ENCODE assay signal across 8 cellular contexts in the genomic region with DNA sequence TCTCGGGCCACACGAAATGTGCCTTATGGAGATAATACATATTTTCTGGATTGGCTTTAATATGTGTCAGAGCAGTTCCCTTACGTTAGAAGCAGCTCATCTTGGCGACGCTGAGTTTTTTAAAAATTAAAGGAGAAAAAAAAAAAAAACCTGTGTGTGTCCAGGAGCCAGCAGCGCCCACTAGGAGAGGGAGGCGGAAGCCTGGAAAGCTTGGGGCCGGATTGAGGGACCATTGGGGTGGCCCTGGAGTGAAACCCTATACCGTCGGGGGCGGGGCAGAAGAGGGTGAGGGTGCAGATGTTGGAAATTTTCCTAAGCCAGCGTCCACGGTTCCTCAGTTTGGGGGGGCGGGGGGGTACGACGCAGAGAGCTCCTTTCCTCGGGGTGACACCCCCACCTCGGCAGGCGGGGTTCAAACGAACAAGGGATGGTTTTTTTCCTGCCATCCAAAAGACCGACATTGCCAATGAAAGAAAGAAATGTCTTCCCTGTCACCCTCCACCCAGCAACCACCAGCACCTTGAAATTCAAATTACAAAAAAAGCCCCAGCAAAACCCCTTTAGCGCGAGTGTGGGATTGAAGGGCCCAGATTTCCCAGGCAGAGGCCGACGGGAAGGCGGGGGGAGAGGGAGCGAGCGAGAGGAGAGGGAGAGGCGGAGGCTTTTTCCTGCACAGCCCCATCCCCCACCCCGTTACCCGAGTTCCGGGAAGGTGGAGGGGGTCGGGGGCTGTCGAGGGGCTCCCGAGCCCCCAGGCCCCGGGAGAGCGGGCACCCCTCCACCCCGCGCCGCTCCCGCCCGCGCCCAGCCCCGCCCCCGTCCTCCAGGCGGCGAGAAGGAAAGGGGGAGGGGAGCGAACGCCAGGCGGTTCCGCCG. TPM values are rescaled to one million over a fixed set of nuclear protein-coding genes. Genes with fewer than 3 reads are reported as not detected.
DNase-seq lines count a peak whose midpoint lies in the region; ATAC-seq and TF ChIP-seq lines count a peak whose summit lies in the region.

No MANE protein-coding gene starts in this region.

- no peak for DNase-seq in AG09309 (ENCODE audit: low read depth)
- DNase-seq in NCI-H524 (lab: John Stamatoyannopoulos, UW) = peak; percentile 55 to 82
- DNase-seq in body of pancreas = peak; percentile 50 to 74 (median 62)
- DNase-seq in iPS DF 6.9 (ENCODE audit: low read depth, low spot score) = no peak
- peak; percentile 22 for DNase-seq in renal cortical epithelial cell (ENCODE audit: low read depth)

- H3K27ac ChIP-seq in body of pancreas = peak overlapping the region; percentile 71 to 85 (median 78)
- no peak overlapping the region for H3K27ac ChIP-seq in iPS DF 6.9 (ENCODE audit: low read length)

- H3K36me3 ChIP-seq in body of pancreas (replicated peaks in 1 of 2; ENCODE audit: insufficient read depth in 1 of 2, low read depth in 2 of 2) (no peaks in the 10 kb centered on the region), iPS DF 6.9 (ENCODE audit: control insufficient read depth, insufficient read depth, low read length) (no peaks in the 10 kb centered on the region)

- 0 to 2% methylated on average over 20 to 26 of the region's 52 CpGs for WGBS in body of pancreas, 2 donors
- no CpG with 5 or more reads among the region's 52 CpGs for WGBS in iPS DF 6.9 (ENCODE audit: insufficient coverage, insufficient read length)

- H3K9me3 ChIP-seq in body of pancreas (no peaks in the 10 kb centered on the region), iPS DF 6.9 (ENCODE audit: control insufficient read depth, insufficient read depth, low read length) (no peaks in the 10 kb centered on the region)

- peak; percentile 49 for ATAC-seq in GM18511 (IDR thresholded peaks at IDR 0.05; ENCODE audit: unreplicated experiment)
- ATAC-seq in body of pancreas = peak; percentile 74
- no peak for ATAC-seq in HG03520 (IDR thresholded peaks at IDR 0.05; ENCODE audit: unreplicated experiment)
- no peak for ATAC-seq in HG03442 (IDR thresholded peaks at IDR 0.05; ENCODE audit: unreplicated experiment)

- H3K4me1 ChIP-seq in body of pancreas = no peaks in the 10 kb centered on the region
- H3K4me1 ChIP-seq in iPS DF 6.9 (ENCODE audit: control insufficient read depth, insufficient read depth, low read length) = no peaks in the 10 kb centered on the region

- TF ChIP-seq CTCF in AG09309 (IDR thresholded peaks at IDR 0.05; ENCODE audit: control insufficient read depth, insufficient read depth, low read depth, low read length, missing control alignments) (peak; percentile 33), body of pancreas (IDR thresholded peaks at IDR 0.05) (peak in 4 of 7 experiments; percentile 3 to 23 (median 8))

- TF ChIP-seq POLR2A in body of pancreas (IDR thresholded peaks at IDR 0.05) = no peak

- no peaks in the 10 kb centered on the region for H3K27me3 ChIP-seq in body of pancreas
- H3K27me3 ChIP-seq in iPS DF 6.9 (ENCODE audit: control insufficient read depth, insufficient read depth, low read length) = no peaks in the 10 kb centered on the region

- H3K4me3 ChIP-seq in AG09309 (ENCODE audit: control insufficient read depth, low read depth, low read length) = peak overlapping the region; percentile 87
- H3K4me3 ChIP-seq in body of pancreas = peak overlapping the region; percentile 31 to 56
- peak overlapping the region; percentile 82; the same call in 1 of the 2 replicates for H3K4me3 ChIP-seq in iPS DF 6.9 (ENCODE audit: low read length)

- intact Hi-C loops in body of pancreas (cut with DNase I) = no loop called here

RNA-seq across cellular contexts. Expression of gene SMARCA1, which starts 0.9 kb away (rescaled TPM):
- total RNA-seq in body of pancreas = 10 to 100 TPM; 17.6 to 25.4 TPM
- 65.8 and 136 TPM in 2 replicates for total RNA-seq in renal cortical epithelial cell

RNA-seq across cellular contexts. Expression of gene OCRL, which starts 17.6 kb away (rescaled TPM):
- total RNA-seq in body of pancreas (1 to 10 TPM; 7.3 to 9.1 TPM), renal cortical epithelial cell (18.6 and 28.0 TPM in 2 replicates)

Comparison
In these comparisons a context has a peak if more than half of its experiments do, and no peak if none do; other contexts are left out.
1. DNase-seq: peak in NCI-H524 (2 of 2), body of pancreas (4 of 4) and renal cortical epithelial cell (single experiment); none in AG09309 (single experiment) and iPS DF 6.9 (single experiment).
2. ATAC-seq: peak in GM18511 (single experiment) and body of pancreas (single experiment); none in HG03520 (single experiment) and HG03442 (single experiment).
3. Peak in every context shown above with its lines, with median percentiles within 50 percentile points of each other: H3K4me3 ChIP-seq.